8 cellular contexts compared by ENCODE assay signal in the genomic region with DNA sequence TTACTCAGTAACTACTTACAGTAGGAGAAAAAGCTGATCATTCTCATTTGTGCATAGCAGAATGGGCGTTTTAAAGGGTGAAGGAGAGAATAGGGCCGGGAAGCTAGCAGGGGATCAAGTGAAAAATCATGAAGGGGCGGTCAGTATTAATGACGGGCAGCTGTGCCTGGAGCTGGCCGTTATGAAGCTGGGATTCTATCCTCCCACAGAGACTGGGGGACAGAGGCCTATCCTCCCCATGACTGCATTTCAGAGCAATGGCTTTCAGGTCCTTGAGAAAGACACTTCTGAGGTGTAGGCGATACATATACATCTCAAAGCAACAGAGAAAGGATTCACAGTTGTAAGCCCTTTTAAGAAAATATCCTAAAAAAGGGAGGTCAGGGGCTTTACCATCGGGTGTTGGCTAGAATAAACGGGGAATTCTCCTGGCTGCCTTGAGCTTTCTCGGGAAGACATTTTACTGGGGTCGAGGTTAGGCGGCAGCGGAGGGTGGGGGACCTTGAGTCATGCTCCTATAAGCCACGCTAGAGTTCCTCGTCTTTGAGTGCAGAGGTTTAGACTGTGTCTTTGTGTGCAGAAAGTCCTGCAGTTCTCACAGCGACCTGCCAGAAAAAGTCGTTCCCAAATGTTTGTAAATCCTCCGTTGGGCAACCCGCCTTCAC. TPM values are rescaled to one million over a fixed set of nuclear protein-coding genes. Genes with fewer than 3 reads are reported as not detected.
DNase-seq lines count a peak whose midpoint lies in the region; ATAC-seq lines count a peak whose summit lies in the region.

No MANE protein-coding gene starts in this region.

- no peaks in the 10 kb centered on the region for H3K36me3 ChIP-seq in CD4-positive, alpha-beta memory T cell (ENCODE audit: insufficient read depth, low read length)
- no peaks in the 10 kb centered on the region for H3K36me3 ChIP-seq in duodenal mucosa (ENCODE audit: control insufficient read depth in 1 of 2, insufficient read depth in 2 of 2, low read length in 2 of 2)
- no peaks in the 10 kb centered on the region for H3K36me3 ChIP-seq in naive thymus-derived CD4-positive, alpha-beta T cell (ENCODE audit: control insufficient read depth in 2 of 3, insufficient read depth in 3 of 3, low read length in 3 of 3)

- H3K9me3 Mint-ChIP-seq in CD4-positive, alpha-beta memory T cell = peaks cover 0 to 2% (median 0%) of the 10 kb centered on the region in 8 donors
- H3K9me3 Mint-ChIP-seq in naive thymus-derived CD4-positive, alpha-beta T cell = peaks cover 0 to 4% (median 0%) of the 10 kb centered on the region in 11 donors

- no peaks in the 10 kb centered on the region for H3K9me3 ChIP-seq in CD4-positive, alpha-beta memory T cell (ENCODE audit: control insufficient read depth in 1 of 2, low read length in 2 of 2)
- H3K9me3 ChIP-seq in duodenal mucosa (ENCODE audit: control insufficient read depth in 1 of 2, low read length in 2 of 2) = no peaks in the 10 kb centered on the region
- no peaks in the 10 kb centered on the region for H3K9me3 ChIP-seq in naive thymus-derived CD4-positive, alpha-beta T cell (ENCODE audit: control insufficient read depth in 2 of 3, low read length in 3 of 3)

- no peak overlapping the region for H3K4me3 ChIP-seq in CD4-positive, alpha-beta memory T cell (ENCODE audit: low read length in 2 of 2)
- peak overlapping the region; percentile 70 to 91 for H3K4me3 ChIP-seq in duodenal mucosa (ENCODE audit: low read depth in 1 of 2, low read length in 2 of 2)
- H3K4me3 ChIP-seq in naive thymus-derived CD4-positive, alpha-beta T cell (ENCODE audit: low read length) = no peak overlapping the region

- H3K9ac ChIP-seq in duodenal mucosa (ENCODE audit: low read depth in 1 of 2, low read length in 2 of 2) = peak overlapping the region; percentile 67 to 87

- POLR2A ChIA-PET in CD4-positive, alpha-beta memory T cell (lab: Charles Lee; ENCODE audit: partially characterized antibody) = no interaction called here
- POLR2A ChIA-PET in naive thymus-derived CD4-positive, alpha-beta T cell (lab: Charles Lee) = no interaction called here

- DNase-seq in CD4-positive, alpha-beta memory T cell = no peak
- DNase-seq in naive thymus-derived CD4-positive, alpha-beta T cell = no peak
- DNase-seq in NCI-H446 (lab: John Stamatoyannopoulos, UW) = no peak
- no peak for DNase-seq in ecto neural progenitor cell (ENCODE audit: low spot score)
- no peak for DNase-seq in NCI-H510A treated with DMSO at 0.1 percent for 48 hours (lab: John Stamatoyannopoulos, UW)
- no peak for DNase-seq in AML-193 (lab: John Stamatoyannopoulos, UW)

- H3K4me1 ChIP-seq in CD4-positive, alpha-beta memory T cell (ENCODE audit: insufficient read depth, low read length) = no peaks in the 10 kb centered on the region
- peaks cover 36 to 41% of the 10 kb centered on the region in 2 donors for H3K4me1 ChIP-seq in duodenal mucosa (ENCODE audit: control insufficient read depth in 1 of 2, insufficient read depth in 2 of 2, low read length in 2 of 2)
- H3K4me1 ChIP-seq in naive thymus-derived CD4-positive, alpha-beta T cell (ENCODE audit: control insufficient read depth in 2 of 2, insufficient read depth in 2 of 2, low read length in 2 of 2) = no peaks in the 10 kb centered on the region

- no peak overlapping the region for H3K27ac ChIP-seq in CD4-positive, alpha-beta memory T cell (ENCODE audit: low read depth, low read length)
- no peak overlapping the region for H3K27ac ChIP-seq in duodenal mucosa (ENCODE audit: low read depth, low read length)
- no peak overlapping the region for H3K27ac ChIP-seq in naive thymus-derived CD4-positive, alpha-beta T cell (ENCODE audit: low read depth, low read length)

- H3K36me3 Mint-ChIP-seq in CD4-positive, alpha-beta memory T cell = no peaks in the 10 kb centered on the region
- peaks cover 0 to 3% (median 0%) of the 10 kb centered on the region in 5 donors for H3K36me3 Mint-ChIP-seq in naive thymus-derived CD4-positive, alpha-beta T cell

- ATAC-seq in HG03280 (IDR thresholded peaks at IDR 0.05; ENCODE audit: unreplicated experiment) = peak; percentile 26
- peak; percentile 30 for ATAC-seq in naive thymus-derived CD4-positive, alpha-beta T cell

- peaks cover 43 to 65% of the 10 kb centered on the region in 2 donors for H3K27me3 Mint-ChIP-seq in CD4-positive, alpha-beta memory T cell
- H3K27me3 Mint-ChIP-seq in naive thymus-derived CD4-positive, alpha-beta T cell = peaks cover 62 to 78% (median 70%) of the 10 kb centered on the region in 5 donors

- H3K4me1 Mint-ChIP-seq in CD4-positive, alpha-beta memory T cell = peaks cover 3 to 17% (median 9%) of the 10 kb centered on the region in 4 donors
- H3K4me1 Mint-ChIP-seq in naive thymus-derived CD4-positive, alpha-beta T cell = peaks cover 0 to 16% (median 0%) of the 10 kb centered on the region in 7 donors

- peak overlapping the region in 7 of 8 donors; percentile 13 to 70 (median 58) for H3K4me3 Mint-ChIP-seq in CD4-positive, alpha-beta memory T cell
- H3K4me3 Mint-ChIP-seq in naive thymus-derived CD4-positive, alpha-beta T cell = peak overlapping the region in 9 of 10 donors; percentile 49 to 79 (median 71)

- CTCF ChIA-PET in CD4-positive, alpha-beta memory T cell (lab: Charles Lee; ENCODE audit: partially characterized antibody) = interaction anchor here (0.7 to 1.2 kb wide), 3 partner anchors 13 to 24 kb away, joined by 3 to 4 read pairs (median 3); no protein-coding TSS in a partner anchor
- CTCF ChIA-PET in naive thymus-derived CD4-positive, alpha-beta T cell (lab: Charles Lee) = interaction anchor here (1.8 kb wide), 1 partner anchor 14 kb away, joined by 9 read pairs; no protein-coding TSS in a partner anchor

- no peak overlapping the region for H3K27ac Mint-ChIP-seq in CD4-positive, alpha-beta memory T cell
- H3K27ac Mint-ChIP-seq in naive thymus-derived CD4-positive, alpha-beta T cell = no peak overlapping the region

- peaks cover 11% of the 10 kb centered on the region for H3K27me3 ChIP-seq in CD4-positive, alpha-beta memory T cell (ENCODE audit: insufficient read depth, low read length)
- no peaks in the 10 kb centered on the region for H3K27me3 ChIP-seq in duodenal mucosa (ENCODE audit: control insufficient read depth in 1 of 2, insufficient read depth in 2 of 2, low read length in 2 of 2)
- peaks cover 0 to 5% of the 10 kb centered on the region in 2 donors for H3K27me3 ChIP-seq in naive thymus-derived CD4-positive, alpha-beta T cell (ENCODE audit: control insufficient read depth in 2 of 2, insufficient read depth in 2 of 2, low read length in 2 of 2)

- intact Hi-C loops in CD4-positive, alpha-beta memory T cell (cut with micrococcal nuclease) = no loop called here
- intact Hi-C loops in naive thymus-derived CD4-positive, alpha-beta T cell (cut with micrococcal nuclease) = no loop called here

RNA-seq across cellular contexts. Expression of gene MTARC2, which starts 0.6 kb away (rescaled TPM):
- not detected for total RNA-seq in CD4-positive, alpha-beta memory T cell
- under 1 TPM in 1 of 2 donors, not detected in 1; 0.25 TPM for polyA plus RNA-seq in CD4-positive, alpha-beta memory T cell
- 1 to 10 TPM in 1 of 5 experiments, not detected in 4; 1.1 TPM for total RNA-seq in naive thymus-derived CD4-positive, alpha-beta T cell
- not detected for polyA plus RNA-seq in naive thymus-derived CD4-positive, alpha-beta T cell

RNA-seq across cellular contexts. Expression of gene MTARC1, which starts 39.2 kb away (rescaled TPM):
- total RNA-seq in CD4-positive, alpha-beta memory T cell = not detected
- polyA plus RNA-seq in CD4-positive, alpha-beta memory T cell = not detected
- 10 to 100 TPM in 1 of 5 experiments, 1 to 10 TPM in 1, not detected in 3; 1.1 to 14.5 TPM for total RNA-seq in naive thymus-derived CD4-positive, alpha-beta T cell
- not detected for polyA plus RNA-seq in naive thymus-derived CD4-positive, alpha-beta T cell

RNA-seq across cellular contexts. Expression of gene C1orf115, which starts 57.4 kb away (rescaled TPM):
- total RNA-seq in CD4-positive, alpha-beta memory T cell = 1 to 10 TPM; 1.5 to 2.0 TPM
- polyA plus RNA-seq in CD4-positive, alpha-beta memory T cell = 1 to 10 TPM; 2.9 to 3.6 TPM
- 1 to 10 TPM in 4 of 5 experiments, under 1 TPM in 1; 0.17 to 2.1 (median 1.5) TPM for total RNA-seq in naive thymus-derived CD4-positive, alpha-beta T cell
- polyA plus RNA-seq in naive thymus-derived CD4-positive, alpha-beta T cell = 1 to 10 TPM; 1.9 to 3.2 TPM

Comparison
In these comparisons a context has a peak if more than half of its experiments do, and no peak if none do; other contexts are left out.
1. H3K4me3 ChIP-seq: peak in duodenal mucosa (2 of 2); none in CD4-positive, alpha-beta memory T cell (0 of 2) and naive thymus-derived CD4-positive, alpha-beta T cell (single experiment).